In genomic region chr12:115818973-115819372, GRCh38 we compare ENCODE assay signal across 15 cellular contexts.
DNase-seq lines count a peak whose midpoint lies in the region; ATAC-seq and TF ChIP-seq lines count a peak whose summit lies in the region.
"Had no signal": no experiment of that assay in that cellular context is flagged by ENCODE, and none has a peak within 500 bp of the region (broad histone marks: within the 10 kb centered on the region; RNA-seq: fewer than 3 reads in every experiment).

No MANE protein-coding gene starts in this region.

- no peaks in the 10 kb centered on the region for H3K4me1 Mint-ChIP-seq in GM23338
- peaks cover 11% of the 10 kb centered on the region for H3K4me1 Mint-ChIP-seq in endodermal cell
- H3K4me1 Mint-ChIP-seq: B cell; CD4-positive, CD25-positive, alpha-beta regulatory T cell had no signal

- H3K27ac Mint-ChIP-seq in GM23338 (no peak overlapping the region), endodermal cell (no peak overlapping the region)
- H3K27ac Mint-ChIP-seq: B cell; CD4-positive, CD25-positive, alpha-beta regulatory T cell; CD8-positive, alpha-beta T cell had no signal

- no peaks in the 10 kb centered on the region for H3K9me2 ChIP-seq in GM23338 (ENCODE audit: insufficient read depth)

- H3K9ac ChIP-seq in endodermal cell (ENCODE audit: extremely low read depth, low read length, poor library complexity, severe bottlenecking) = no peak overlapping the region
- H3K9ac ChIP-seq: BLaER1, GM23248 had no signal

- peak; percentile 44 for DNase-seq in GM23338 (ENCODE audit: low spot score)
- DNase-seq in endodermal cell = peak; percentile 64
- DNase-seq in NK-92 treated with Interleukin-12 subunit alpha and Interleukin-12 subunit beta, amount 100 ng/mL, for 24 hours (lab: John Stamatoyannopoulos, UW) = no peak
- no peak for DNase-seq in NCI-H446 treated with DMSO at 0.1 percent for 48 hours (lab: John Stamatoyannopoulos, UW)
- DNase-seq: Caco-2; CD4-positive, CD25-positive, alpha-beta regulatory T cell; CD8-positive, alpha-beta T cell; DND-41; GM23248 had no signal

- 78 to 92% methylated on average over 3 to 5 of the region's 5 CpGs for WGBS in endodermal cell (ENCODE audit: insufficient coverage in 1 of 2, insufficient read length in 1 of 2), 2 experiments

- H3K79me2 ChIP-seq in GM23338 (replicated peaks; ENCODE audit: insufficient read depth) = no peaks in the 10 kb centered on the region

- H3K27me3 Mint-ChIP-seq in GM23338 (ENCODE audit: insufficient read depth, low read depth, poor library complexity) (no peaks in the 10 kb centered on the region), endodermal cell (ENCODE audit: insufficient read depth) (peaks cover 20% of the 10 kb centered on the region)
- H3K27me3 Mint-ChIP-seq: CD4-positive, CD25-positive, alpha-beta regulatory T cell had no signal

- H3K9me3 Mint-ChIP-seq in GM23338 = no peaks in the 10 kb centered on the region
- H3K9me3 Mint-ChIP-seq in endodermal cell = no peaks in the 10 kb centered on the region
- H3K9me3 Mint-ChIP-seq: CD8-positive, alpha-beta T cell had no signal

- no peaks in the 10 kb centered on the region for H4K20me1 ChIP-seq in GM23338 (replicated peaks; ENCODE audit: insufficient read depth)
- H4K20me1 ChIP-seq: BLaER1 had no signal

- H3F3A ChIP-seq in GM23338 (replicated peaks; ENCODE audit: low read depth) = no peaks in the 10 kb centered on the region

- H3K36me3 Mint-ChIP-seq in GM23338 (ENCODE audit: low read depth) = no peaks in the 10 kb centered on the region
- no peaks in the 10 kb centered on the region for H3K36me3 Mint-ChIP-seq in endodermal cell (ENCODE audit: low read depth)
- H3K36me3 Mint-ChIP-seq: CD4-positive, CD25-positive, alpha-beta regulatory T cell; CD8-positive, alpha-beta T cell had no signal

- H2AFZ ChIP-seq in GM23338 = no peak overlapping the region
- H2AFZ ChIP-seq: GM23248 had no signal

- H3K4me3 Mint-ChIP-seq in GM23338 = no peak overlapping the region
- no peak overlapping the region for H3K4me3 Mint-ChIP-seq in endodermal cell
- H3K4me3 Mint-ChIP-seq: B cell; CD4-positive, CD25-positive, alpha-beta regulatory T cell; CD8-positive, alpha-beta T cell had no signal

- H3K9me3 ChIP-seq in endodermal cell (ENCODE audit: control insufficient read depth, low read length) = no peaks in the 10 kb centered on the region
- H3K9me3 ChIP-seq: BLaER1, Caco-2 had no signal

- H3K27me3 ChIP-seq in GM23338 (ENCODE audit: insufficient read depth) (no peaks in the 10 kb centered on the region), endodermal cell (ENCODE audit: control insufficient read depth, insufficient read depth, low read length, poor library complexity, severe bottlenecking) (no peaks in the 10 kb centered on the region)
- H3K27me3 ChIP-seq: BLaER1 had no signal

- H3K36me3 ChIP-seq in GM23338 (ENCODE audit: insufficient read depth) = no peaks in the 10 kb centered on the region
- H3K36me3 ChIP-seq in endodermal cell (ENCODE audit: control insufficient read depth, insufficient read depth, low read length) = no peaks in the 10 kb centered on the region
- H3K36me3 ChIP-seq: BLaER1 had no signal

- H3K4me1 ChIP-seq in GM23338 (ENCODE audit: insufficient read depth) (no peaks in the 10 kb centered on the region), endodermal cell (ENCODE audit: control insufficient read depth, insufficient read depth, low read length) (no peaks in the 10 kb centered on the region)
- H3K4me1 ChIP-seq: BLaER1, Caco-2 had no signal

- H3K27ac ChIP-seq in GM23338 (ENCODE audit: low read depth) (no peak overlapping the region), VCaP (peak overlapping the region; percentile 54), endodermal cell (ENCODE audit: low read depth, low read length) (no peak overlapping the region)
- H3K27ac ChIP-seq: 22Rv1, BLaER1, GM23248 had no signal

- H3K4me2 ChIP-seq in GM23338 = no peak overlapping the region
- H3K4me2 ChIP-seq: BLaER1 had no signal

- ATAC-seq in GM23338 (peak; percentile 68), GM18511 (IDR thresholded peaks at IDR 0.05; ENCODE audit: unreplicated experiment) (no peak)
- ATAC-seq: CD8-positive, alpha-beta T cell; HCT116 had no signal

- H3K4me3 ChIP-seq in GM23338 (no peak overlapping the region), endodermal cell (ENCODE audit: low read length) (no peak overlapping the region)
- H3K4me3 ChIP-seq: BLaER1, GM23248 had no signal

- peak; percentile 18 to 38; a peak in 3 of 4 replicates for TF ChIP-seq CTCF in GM23338 (conservative IDR thresholded peaks at IDR 0.05; ENCODE audit: low read depth in 2 of 2)
- no peak for TF ChIP-seq CTCF in VCaP (conservative IDR thresholded peaks at IDR 0.05)
- TF ChIP-seq CTCF in endodermal cell (conservative IDR thresholded peaks at IDR 0.05) = peak; percentile 47

TF ChIP-seq in GM23338, 12 proteins besides CTCF, POLR2A, EP300 and RAD21:
- TF ChIP-seq, protein P1, sequence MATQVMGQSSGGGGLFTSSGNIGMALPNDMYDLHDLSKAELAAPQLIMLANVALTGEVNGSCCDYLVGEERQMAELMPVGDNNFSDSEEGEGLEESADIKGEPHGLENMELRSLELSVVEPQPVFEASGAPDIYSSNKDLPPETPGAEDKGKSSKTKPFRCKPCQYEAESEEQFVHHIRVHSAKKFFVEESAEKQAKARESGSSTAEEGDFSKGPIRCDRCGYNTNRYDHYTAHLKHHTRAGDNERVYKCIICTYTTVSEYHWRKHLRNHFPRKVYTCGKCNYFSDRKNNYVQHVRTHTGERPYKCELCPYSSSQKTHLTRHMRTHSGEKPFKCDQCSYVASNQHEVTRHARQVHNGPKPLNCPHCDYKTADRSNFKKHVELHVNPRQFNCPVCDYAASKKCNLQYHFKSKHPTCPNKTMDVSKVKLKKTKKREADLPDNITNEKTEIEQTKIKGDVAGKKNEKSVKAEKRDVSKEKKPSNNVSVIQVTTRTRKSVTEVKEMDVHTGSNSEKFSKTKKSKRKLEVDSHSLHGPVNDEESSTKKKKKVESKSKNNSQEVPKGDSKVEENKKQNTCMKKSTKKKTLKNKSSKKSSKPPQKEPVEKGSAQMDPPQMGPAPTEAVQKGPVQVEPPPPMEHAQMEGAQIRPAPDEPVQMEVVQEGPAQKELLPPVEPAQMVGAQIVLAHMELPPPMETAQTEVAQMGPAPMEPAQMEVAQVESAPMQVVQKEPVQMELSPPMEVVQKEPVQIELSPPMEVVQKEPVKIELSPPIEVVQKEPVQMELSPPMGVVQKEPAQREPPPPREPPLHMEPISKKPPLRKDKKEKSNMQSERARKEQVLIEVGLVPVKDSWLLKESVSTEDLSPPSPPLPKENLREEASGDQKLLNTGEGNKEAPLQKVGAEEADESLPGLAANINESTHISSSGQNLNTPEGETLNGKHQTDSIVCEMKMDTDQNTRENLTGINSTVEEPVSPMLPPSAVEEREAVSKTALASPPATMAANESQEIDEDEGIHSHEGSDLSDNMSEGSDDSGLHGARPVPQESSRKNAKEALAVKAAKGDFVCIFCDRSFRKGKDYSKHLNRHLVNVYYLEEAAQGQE (IDR thresholded peaks at IDR 0.05; ENCODE audit: unreplicated experiment) = no peak
TF ChIP-seq in GM23338: peak in this region for 0.

Comparison
In these comparisons a context has a peak if more than half of its experiments do, and no peak if none do; other contexts are left out.
1. DNase-seq: peak in GM23338 (single experiment) and endodermal cell (single experiment); none in NK-92 treated with Interleukin-12 subunit alpha and Interleukin-12 subunit beta, amount 100 ng/mL, for 24 hours (single experiment) and NCI-H446 treated with DMSO at 0.1 percent for 48 hours (single experiment).